Comparison of ENCODE assay signal across 20 cellular contexts in the genomic region with DNA sequence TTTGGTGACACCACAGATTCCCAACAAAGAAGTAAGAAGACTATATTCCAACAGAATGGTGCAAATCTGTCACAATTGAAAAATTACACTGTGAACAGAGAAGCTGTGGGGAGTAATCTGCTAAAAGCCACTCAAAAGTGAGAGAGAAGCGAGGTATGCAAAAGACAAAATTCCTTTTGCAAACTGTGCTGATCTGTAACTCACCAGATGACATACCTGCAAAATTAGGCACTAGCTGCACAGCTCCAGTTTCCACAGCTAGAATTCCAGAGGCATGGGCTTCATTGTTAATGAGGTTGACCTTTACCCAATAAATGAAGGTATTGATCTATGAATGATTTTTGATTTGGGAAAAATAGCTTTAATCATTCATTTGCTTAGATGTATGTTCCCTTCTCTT.
"Had no signal": no experiment of that assay in that cellular context is flagged by ENCODE, and none has a peak within 500 bp of the region (broad histone marks: within the 10 kb centered on the region; RNA-seq: fewer than 3 reads in every experiment).

No MANE protein-coding gene starts in this region.

- H3K4me1 ChIP-seq: gastrocnemius medialis, left ventricle myocardium inferior, lower lobe of right lung, pancreas, right lobe of liver, transverse colon had no signal

- H3K27me3 ChIP-seq: gastrocnemius medialis, neutrophil, pancreas, right lobe of liver, transverse colon had no signal

- H3K4me3 ChIP-seq: coronary artery, gastrocnemius medialis, left ventricle myocardium inferior, lower lobe of right lung, pancreas, right lobe of liver, transverse colon had no signal

- H3K36me3 ChIP-seq: gastrocnemius medialis, left ventricle myocardium inferior, lower lobe of right lung, neutrophil, pancreas, right lobe of liver, transverse colon had no signal

- H3K36me3 Mint-ChIP-seq: stimulated activated memory B cell treated with anti-CD40 and anti-IgM and Interleukin-4, amounts not matched to agents 10 μg/mL and 1 μg/mL and 100 μg/mL, for 72 hours had no signal

- H3K4me1 Mint-ChIP-seq: naive thymus-derived CD4-positive, alpha-beta T cell; nephron; stimulated activated memory B cell treated with anti-CD40 and anti-IgM and Interleukin-4, amounts not matched to agents 10 μg/mL and 1 μg/mL and 100 μg/mL, for 72 hours had no signal

- H3K4me3 Mint-ChIP-seq: effector memory CD8-positive, alpha-beta T cell; naive thymus-derived CD4-positive, alpha-beta T cell; nephron; stimulated activated memory B cell treated with anti-CD40 and anti-IgM and Interleukin-4, amounts not matched to agents 10 μg/mL and 1 μg/mL and 100 μg/mL, for 72 hours; stimulated activated naive CD8-positive, alpha-beta T cell treated with anti-CD3 and anti-CD28 coated beads, Interleukin-15, Interleukin-2, amounts not matched to agents 100 ng/mL and 50 ng/mL, for 24 hours had no signal

- DNase-seq: effector memory CD8-positive, alpha-beta T cell; foreskin fibroblast; gastrocnemius medialis; head of caudate nucleus; left cardiac atrium; left ventricle myocardium inferior; lower lobe of right lung; midbrain; naive thymus-derived CD4-positive, alpha-beta T cell; pancreas; right lobe of liver; small intestine; stimulated activated CD4-positive, alpha-beta T cell treated with anti-CD3 and anti-CD28 coated beads, Interleukin-2, amount 100 ng/mL, for 24 hours; stimulated activated CD4-positive, alpha-beta T cell treated with anti-CD3 and anti-CD28 coated beads, Interleukin-4, amount 100 ng/mL, for 24 hours; transverse colon had no signal

- H3K9me3 Mint-ChIP-seq: stimulated activated memory B cell treated with anti-CD40 and anti-IgM and Interleukin-4, amounts not matched to agents 10 μg/mL and 1 μg/mL and 100 μg/mL, for 72 hours; stimulated activated naive CD8-positive, alpha-beta T cell treated with anti-CD3 and anti-CD28 coated beads, Interleukin-15, Interleukin-2, amounts not matched to agents 100 ng/mL and 50 ng/mL, for 24 hours had no signal

- H3K27me3 Mint-ChIP-seq: naive thymus-derived CD4-positive, alpha-beta T cell; stimulated activated naive CD8-positive, alpha-beta T cell treated with anti-CD3 and anti-CD28 coated beads, Interleukin-15, Interleukin-2, amounts not matched to agents 100 ng/mL and 50 ng/mL, for 24 hours had no signal

- H3K27ac ChIP-seq: coronary artery, gastrocnemius medialis, left ventricle myocardium inferior, lower lobe of right lung, neutrophil, pancreas, right lobe of liver, transverse colon had no signal

- H3K27ac Mint-ChIP-seq: effector memory CD8-positive, alpha-beta T cell; naive thymus-derived CD4-positive, alpha-beta T cell; stimulated activated memory B cell treated with anti-CD40 and anti-IgM and Interleukin-4, amounts not matched to agents 10 μg/mL and 1 μg/mL and 100 μg/mL, for 72 hours; stimulated activated naive CD8-positive, alpha-beta T cell treated with anti-CD3 and anti-CD28 coated beads, Interleukin-15, Interleukin-2, amounts not matched to agents 100 ng/mL and 50 ng/mL, for 24 hours had no signal

- H3K9me3 ChIP-seq: gastrocnemius medialis, left ventricle myocardium inferior, lower lobe of right lung, neutrophil, pancreas, right lobe of liver, transverse colon had no signal
